8 cellular contexts compared by ENCODE assay signal in the genomic region with DNA sequence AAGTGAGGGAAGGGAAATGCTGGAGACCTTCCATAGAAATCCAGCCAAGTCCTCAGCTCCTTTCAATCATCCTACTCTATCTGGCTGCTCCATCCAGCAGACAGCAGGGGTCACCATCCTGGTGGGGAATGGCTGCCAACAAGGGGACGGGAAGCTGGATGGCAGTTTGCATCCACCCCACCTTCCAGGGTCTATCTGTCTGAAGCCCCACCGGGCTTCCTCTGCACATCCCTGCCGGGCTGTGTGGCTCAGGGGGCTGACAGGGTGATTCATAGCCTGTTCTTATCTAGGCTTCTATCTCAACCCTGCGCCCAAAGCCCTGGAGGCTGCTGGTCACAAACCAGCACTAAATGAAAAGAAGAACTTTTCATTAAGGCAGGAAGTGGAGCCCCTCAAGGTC. TPM values are rescaled to one million over a fixed set of nuclear protein-coding genes. Genes with fewer than 3 reads are reported as not detected.
DNase-seq lines count a peak whose midpoint lies in the region; ATAC-seq, FAIRE-seq and TF ChIP-seq lines count a peak whose summit lies in the region.

No MANE protein-coding gene starts in this region.

- no peak overlapping the region for H2AFZ ChIP-seq in OCI-LY3 (ENCODE audit: low read depth, low read length)

- no peaks in the 10 kb centered on the region for H3K79me2 ChIP-seq in OCI-LY3 (ENCODE audit: low read length)

- ATAC-seq in central memory CD8-positive, alpha-beta T cell (replicated peaks; ENCODE audit: extremely low read depth, poor library complexity, severe bottlenecking), result peak; percentile 15
- ATAC-seq in HG02870 (IDR thresholded peaks at IDR 0.05; ENCODE audit: unreplicated experiment), result no peak
- no peak for ATAC-seq in GM18517 (IDR thresholded peaks at IDR 0.05; ENCODE audit: unreplicated experiment)

- peak; percentile 28 for TF ChIP-seq CTCF in OCI-LY3 (IDR thresholded peaks at IDR 0.05; ENCODE audit: low read depth, low read length)

- peak overlapping the region; percentile 95 for H3K27ac Mint-ChIP-seq in central memory CD8-positive, alpha-beta T cell (ENCODE audit: low read depth)

- peaks cover 62% of the 10 kb centered on the region for H3K4me1 Mint-ChIP-seq in central memory CD8-positive, alpha-beta T cell

- no peaks in the 10 kb centered on the region for H4K20me1 ChIP-seq in OCI-LY3 (ENCODE audit: insufficient read depth, low read length)

- no peaks in the 10 kb centered on the region for H3K36me3 ChIP-seq in OCI-LY3 (replicated peaks; ENCODE audit: low read depth, low read length)
- H3K36me3 ChIP-seq in mesodermal cell (ENCODE audit: control insufficient read depth, insufficient read depth, low read length), result no peaks in the 10 kb centered on the region

- H3K9me3 Mint-ChIP-seq in central memory CD8-positive, alpha-beta T cell, result no peaks in the 10 kb centered on the region

- H3K4me3 Mint-ChIP-seq in central memory CD8-positive, alpha-beta T cell, result peak overlapping the region; percentile 90

- peaks cover 17% of the 10 kb centered on the region for H3K27me3 ChIP-seq in OCI-LY3 (ENCODE audit: low read depth, low read length)

- H3K9ac ChIP-seq in OCI-LY3 (ENCODE audit: low read length), result no peak overlapping the region

- DNase-seq in ELF-1 (ENCODE audit: low read depth, low spot score) (peak; percentile 86), urothelium cell line (ENCODE audit: low spot score) (peak; percentile 30), NCI-H2029 (lab: John Stamatoyannopoulos, UW) (no peak)
- DNase-seq in central memory CD8-positive, alpha-beta T cell (ENCODE audit: low spot score in 2 of 2), result no peak

- H3K27ac ChIP-seq in OCI-LY3 (ENCODE audit: low read length) (no peak overlapping the region), mesodermal cell (ENCODE audit: low read depth, low read length, severe bottlenecking) (peak overlapping the region; percentile 66)

- peak; percentile 13 for FAIRE-seq in urothelium cell line (lab: Jason Lieb, UNC)

- no CpG with 5 or more reads among the region's 4 CpGs for WGBS in mesodermal cell (ENCODE audit: insufficient coverage in 2 of 2), 2 experiments

- H3K9me3 ChIP-seq in OCI-LY3 (ENCODE audit: insufficient read depth, low read length) (no peaks in the 10 kb centered on the region), mesodermal cell (ENCODE audit: control insufficient read depth, low read length) (no peaks in the 10 kb centered on the region)

- peaks cover 8% of the 10 kb centered on the region for H3K36me3 Mint-ChIP-seq in central memory CD8-positive, alpha-beta T cell (ENCODE audit: insufficient read depth)

- H3K4me2 ChIP-seq in OCI-LY3 (ENCODE audit: low read length), result no peak overlapping the region

- H3K27me3 Mint-ChIP-seq in central memory CD8-positive, alpha-beta T cell, result no peaks in the 10 kb centered on the region

- H3K4me1 ChIP-seq in OCI-LY3 (ENCODE audit: low read length), result no peaks in the 10 kb centered on the region
- peaks cover 18% of the 10 kb centered on the region for H3K4me1 ChIP-seq in mesodermal cell (ENCODE audit: control insufficient read depth, insufficient read depth, low read length, poor library complexity, severe bottlenecking)

- no peak overlapping the region for H3K4me3 ChIP-seq in OCI-LY3 (ENCODE audit: low read length)
- peak overlapping the region; percentile 40 for H3K4me3 ChIP-seq in mesodermal cell (ENCODE audit: extremely low read depth, insufficient read depth, low read length, poor library complexity, severe bottlenecking)

RNA-seq across cellular contexts. Expression of a gene that starts 1.1 kb away (rescaled TPM):
- 11.4 TPM for polyA plus RNA-seq in mesodermal cell (2013, experiment 1 of 2)
- polyA plus RNA-seq in mesodermal cell (2013, experiment 2 of 2), result 7.7 TPM

RNA-seq across cellular contexts. Expression of a gene that starts 45.3 kb away (rescaled TPM):
- not detected for polyA plus RNA-seq in mesodermal cell (2013, experiment 1 of 2)
- not detected for polyA plus RNA-seq in mesodermal cell (2013, experiment 2 of 2)

Comparison
In these comparisons a context has a peak if more than half of its experiments do, and no peak if none do; other contexts are left out.
1. DNase-seq: peak in ELF-1 (single experiment) and urothelium cell line (single experiment); none in central memory CD8-positive, alpha-beta T cell (0 of 2) and NCI-H2029 (single experiment).